Comparison of ENCODE assay signal across 24 cellular contexts in the genomic region with DNA sequence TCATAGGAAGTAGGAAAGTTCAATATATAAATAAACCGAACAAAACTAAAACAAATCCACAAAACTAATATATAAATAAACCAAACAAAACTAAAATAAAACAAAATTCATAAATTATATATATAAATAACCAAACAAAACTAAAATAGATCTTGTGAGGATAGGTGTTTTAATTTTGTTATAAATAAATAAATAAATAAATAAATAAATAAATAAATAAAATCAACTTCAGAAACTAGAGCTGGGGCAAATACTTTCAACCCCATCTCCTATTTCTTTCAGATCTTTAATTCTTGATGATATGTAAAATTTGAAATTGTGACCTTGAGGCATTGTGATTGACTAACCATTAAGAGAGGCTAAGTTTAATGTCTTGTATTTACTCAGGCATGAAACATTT.
"Had no signal": no experiment of that assay in that cellular context is flagged by ENCODE, and none has a peak within 500 bp of the region (broad histone marks: within the 10 kb centered on the region; RNA-seq: fewer than 3 reads in every experiment).

No MANE protein-coding gene starts in this region.

- H3K27ac ChIP-seq: esophagus muscularis mucosa, foreskin keratinocyte, heart right ventricle, lower lobe of right lung, psoas muscle, sigmoid colon, spleen, testis, tibial artery had no signal

- H3K4me3 Mint-ChIP-seq: naive thymus-derived CD8-positive, alpha-beta T cell; nephron progenitor cell; stimulated activated memory B cell treated with anti-CD40 and anti-IgM and Interleukin-4, amounts not matched to agents 10 μg/mL and 1 μg/mL and 100 μg/mL, for 72 hours; type B pancreatic cell had no signal

- H3K36me3 Mint-ChIP-seq: stimulated activated memory B cell treated with anti-CD40 and anti-IgM and Interleukin-4, amounts not matched to agents 10 μg/mL and 1 μg/mL and 100 μg/mL, for 72 hours; type B pancreatic cell had no signal

- H3K27me3 ChIP-seq: esophagus muscularis mucosa, foreskin keratinocyte, sigmoid colon, spleen, testis, tibial artery had no signal

- H3K36me3 ChIP-seq: esophagus muscularis mucosa, heart right ventricle, lower lobe of right lung, sigmoid colon, spleen, tibial artery had no signal

- DNase-seq: cortex of kidney; foreskin keratinocyte; glutamatergic neuron; heart right ventricle; hippocampal formation; islet precursor cell; left ventricle myocardium superior; lower lobe of right lung; naive thymus-derived CD8-positive, alpha-beta T cell; nephron progenitor cell; nucleus accumbens; psoas muscle; right cardiac atrium; sigmoid colon; spleen; stimulated activated CD4-positive, alpha-beta T cell treated with anti-CD3 and anti-CD28 coated beads, Interleukin-4, amount 100 ng/mL, for 4 hours; stimulated activated naive CD8-positive, alpha-beta T cell treated with anti-CD3 and anti-CD28 coated beads, Interleukin-15, Interleukin-2, amounts not matched to agents 100 U/mL and 50 U/mL, for 24 hours; substantia nigra; testis; tibial artery had no signal

- H3K4me1 Mint-ChIP-seq: naive thymus-derived CD8-positive, alpha-beta T cell; nephron progenitor cell; stimulated activated memory B cell treated with anti-CD40 and anti-IgM and Interleukin-4, amounts not matched to agents 10 μg/mL and 1 μg/mL and 100 μg/mL, for 72 hours had no signal

- H3K4me1 ChIP-seq: esophagus muscularis mucosa, foreskin keratinocyte, heart right ventricle, lower lobe of right lung, psoas muscle, sigmoid colon, spleen, testis, tibial artery had no signal

- H3K27me3 Mint-ChIP-seq: stimulated activated memory B cell treated with anti-CD40 and anti-IgM and Interleukin-4, amounts not matched to agents 10 μg/mL and 1 μg/mL and 100 μg/mL, for 72 hours had no signal

- H3K4me3 ChIP-seq: esophagus muscularis mucosa, heart right ventricle, lower lobe of right lung, psoas muscle, sigmoid colon, spleen, testis, tibial artery had no signal

- H3K27ac Mint-ChIP-seq: naive thymus-derived CD8-positive, alpha-beta T cell; nephron progenitor cell; stimulated activated memory B cell treated with anti-CD40 and anti-IgM and Interleukin-4, amounts not matched to agents 10 μg/mL and 1 μg/mL and 100 μg/mL, for 72 hours; type B pancreatic cell had no signal

- ATAC-seq: foreskin keratinocyte; heart right ventricle; left ventricle myocardium superior; lower lobe of right lung; naive thymus-derived CD8-positive, alpha-beta T cell; psoas muscle; right cardiac atrium; stimulated activated memory B cell treated with anti-CD40 and anti-IgM and Interleukin-4, amounts not matched to agents 10 μg/mL and 1 μg/mL and 100 μg/mL, for 72 hours; stimulated activated naive CD8-positive, alpha-beta T cell treated with anti-CD3 and anti-CD28 coated beads, Interleukin-15, Interleukin-2, amounts not matched to agents 100 U/mL and 50 U/mL, for 24 hours had no signal

- FAIRE-seq: endothelial cell of umbilical vein had no signal

- H3K9me3 Mint-ChIP-seq: type B pancreatic cell had no signal

- H3K9me3 ChIP-seq: testis had no signal
